ENCODE assay signal across 10 cellular contexts in the genomic region with DNA sequence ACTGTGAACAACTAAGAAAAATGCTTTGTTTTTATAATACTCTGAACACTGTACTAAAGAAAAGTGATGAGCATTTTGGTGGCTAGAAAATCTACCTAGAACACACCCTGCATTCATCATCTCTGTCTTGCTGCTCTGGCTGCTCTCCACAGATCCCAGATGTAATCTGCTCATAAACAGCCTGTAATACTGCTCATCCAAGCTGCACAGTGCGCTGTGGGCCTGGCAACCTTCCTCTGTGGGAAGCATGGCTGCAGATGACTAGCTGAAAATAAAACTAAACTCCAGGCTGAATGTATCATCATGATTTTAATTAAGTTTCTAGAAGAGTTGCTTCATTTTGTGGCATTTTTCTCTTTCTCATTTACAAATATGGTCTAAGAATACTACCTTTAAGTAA.
A peak's percentile ranks its signal among the peaks of the same experiment; 100 is the strongest.
DNase-seq lines count a peak whose midpoint lies in the region; ATAC-seq, FAIRE-seq and TF ChIP-seq lines count a peak whose summit lies in the region.
"Had no signal": no experiment of that assay in that cellular context is flagged by ENCODE, and none has a peak within 500 bp of the region (broad histone marks: within the 10 kb centered on the region; RNA-seq: fewer than 3 reads in every experiment).

No MANE protein-coding gene starts in this region.

- no peak for FAIRE-seq in pancreas (lab: Jason Lieb, UNC)

- no peaks in the 10 kb centered on the region for H3K36me3 Mint-ChIP-seq in T-helper 17 cell (ENCODE audit: low read depth)

- H3K36me3 ChIP-seq in adipocyte (ENCODE audit: control insufficient read depth, insufficient read depth, low read length, severe bottlenecking): no peaks in the 10 kb centered on the region
- H3K36me3 ChIP-seq in gastroesophageal sphincter: no peaks in the 10 kb centered on the region
- H3K36me3 ChIP-seq in pancreas: no peaks in the 10 kb centered on the region
- H3K36me3 ChIP-seq: BLaER1 treated with 17β-estradiol and CSF1 and Interleukin-3, amounts not matched to agents 10 nM and 100 nM had no signal

- in situ Hi-C loops in GM13976 (cut with MboI; ENCODE audit: low sequenced_read_pairs, unreplicated experiment): no loop called here

- peak; percentile 83 for DNase-seq in Ammon's horn (ENCODE audit: low spot score)
- peak; percentile 70 for DNase-seq in adipocyte (ENCODE audit: low read depth)
- DNase-seq in pancreas: peak in 1 of 6 donors; percentile 20
- DNase-seq in NCI-H1092 treated with DMSO at 0.1 percent for 48 hours (lab: John Stamatoyannopoulos, UW): no peak
- no peak for DNase-seq in T-helper 17 cell
- DNase-seq in GM13976 (ENCODE audit: low spot score): no peak
- DNase-seq: activated CD4-positive, alpha-beta memory T cell treated with anti-CD3 and anti-CD28 coated beads, Interleukin-2, amount 10 ng/mL, durations not matched to agents 7 days and 5 days had no signal

- no peak overlapping the region for H3K27ac ChIP-seq in gastroesophageal sphincter
- no peak overlapping the region for H3K27ac ChIP-seq in pancreas
- H3K27ac ChIP-seq: BLaER1 treated with 17β-estradiol and CSF1 and Interleukin-3, amounts not matched to agents 10 nM and 100 nM had no signal

- no peak overlapping the region for H3K9ac ChIP-seq in adipocyte (ENCODE audit: low read length)
- H3K9ac ChIP-seq: BLaER1 treated with 17β-estradiol and CSF1 and Interleukin-3, amounts not matched to agents 10 nM and 100 nM had no signal

- H3K27me3 ChIP-seq in adipocyte (replicated peaks; ENCODE audit: control insufficient read depth, insufficient read depth, low read length) (no peaks in the 10 kb centered on the region), gastroesophageal sphincter (no peaks in the 10 kb centered on the region), pancreas (no peaks in the 10 kb centered on the region)
- H3K27me3 ChIP-seq: BLaER1 treated with 17β-estradiol and CSF1 and Interleukin-3, amounts not matched to agents 10 nM and 100 nM had no signal

- no peak overlapping the region for H3K27ac Mint-ChIP-seq in T-helper 17 cell
- H3K27ac Mint-ChIP-seq: activated CD4-positive, alpha-beta memory T cell treated with anti-CD3 and anti-CD28 coated beads, Interleukin-2, amount 10 ng/mL, durations not matched to agents 7 days and 5 days had no signal

- intact Hi-C loops in pancreas (cut with DNase I): no loop called here

- no peaks in the 10 kb centered on the region for H3K4me1 Mint-ChIP-seq in T-helper 17 cell
- H3K4me1 Mint-ChIP-seq: activated CD4-positive, alpha-beta memory T cell treated with anti-CD3 and anti-CD28 coated beads, Interleukin-2, amount 10 ng/mL, durations not matched to agents 7 days and 5 days had no signal

- WGBS in gastroesophageal sphincter (ENCODE audit: low coverage in 1 of 2), 2 donors: 29 to 40% methylated on average over 1 of the region's 1 CpG
- 83 to 90% methylated on average over 1 of the region's 1 CpG for WGBS in pancreas, 2 donors

- no peaks in the 10 kb centered on the region for H3K9me3 ChIP-seq in adipocyte (ENCODE audit: control insufficient read depth, low read length)
- H3K9me3 ChIP-seq in gastroesophageal sphincter: no peaks in the 10 kb centered on the region
- H3K9me3 ChIP-seq in pancreas: no peaks in the 10 kb centered on the region
- no peaks in the 10 kb centered on the region for H3K9me3 ChIP-seq in T-helper 17 cell (ENCODE audit: control insufficient read depth, low read length, poor library complexity, severe bottlenecking)
- H3K9me3 ChIP-seq: BLaER1 treated with 17β-estradiol and CSF1 and Interleukin-3, amounts not matched to agents 10 nM and 100 nM had no signal

- ATAC-seq in gastroesophageal sphincter (peak; percentile 86), pancreas (peak in 3 of 4 donors; percentile 57 to 80 (median 62)), GM18502 (IDR thresholded peaks at IDR 0.05; ENCODE audit: poor library complexity, unreplicated experiment) (no peak), T-helper 17 cell (no peak)

- TF ChIP-seq EP300 in gastroesophageal sphincter (IDR thresholded peaks at IDR 0.05): no peak

- H3K4me1 ChIP-seq in adipocyte (ENCODE audit: control insufficient read depth, insufficient read depth, low read length) (peaks cover 13% of the 10 kb centered on the region), gastroesophageal sphincter (peaks cover 0 to 18% (median 3%) of the 10 kb centered on the region in 3 donors), pancreas (no peaks in the 10 kb centered on the region)
- H3K4me1 ChIP-seq: BLaER1 treated with 17β-estradiol and CSF1 and Interleukin-3, amounts not matched to agents 10 nM and 100 nM had no signal

- H3K4me3 ChIP-seq in adipocyte (ENCODE audit: low read length) (no peak overlapping the region), gastroesophageal sphincter (no peak overlapping the region), pancreas (no peak overlapping the region)
- H3K4me3 ChIP-seq: BLaER1 treated with 17β-estradiol and CSF1 and Interleukin-3, amounts not matched to agents 10 nM and 100 nM had no signal

- no peak for TF ChIP-seq POLR2A in gastroesophageal sphincter (IDR thresholded peaks at IDR 0.05)

- TF ChIP-seq CTCF in gastroesophageal sphincter (IDR thresholded peaks at IDR 0.05): no peak
- no peak for TF ChIP-seq CTCF in pancreas (IDR thresholded peaks at IDR 0.05)
- no peak for TF ChIP-seq CTCF in GM13976 (IDR thresholded peaks at IDR 0.05; ENCODE audit: borderline replicate concordance, control extremely low read depth, extremely low read depth, insufficient read depth, missing control alignments)

- H3K4me3 Mint-ChIP-seq in T-helper 17 cell: no peak overlapping the region
- H3K4me3 Mint-ChIP-seq: activated CD4-positive, alpha-beta memory T cell treated with anti-CD3 and anti-CD28 coated beads, Interleukin-2, amount 10 ng/mL, durations not matched to agents 7 days and 5 days had no signal

- H3K27me3 Mint-ChIP-seq in T-helper 17 cell: no peaks in the 10 kb centered on the region
- H3K27me3 Mint-ChIP-seq: activated CD4-positive, alpha-beta memory T cell treated with anti-CD3 and anti-CD28 coated beads, Interleukin-2, amount 10 ng/mL, durations not matched to agents 7 days and 5 days had no signal

Comparison
In these comparisons a context has a peak if more than half of its experiments do, and no peak if none do; other contexts are left out.
1. DNase-seq: peak in Ammon's horn (single experiment) and adipocyte (single experiment); none in NCI-H1092 treated with DMSO at 0.1 percent for 48 hours (single experiment), T-helper 17 cell (0 of 3) and GM13976 (single experiment).
2. ATAC-seq: peak in gastroesophageal sphincter (single experiment) and pancreas (3 of 4); none in GM18502 (single experiment) and T-helper 17 cell (single experiment).